Comparison of ENCODE assay signal across 13 cellular contexts in the genomic region with DNA sequence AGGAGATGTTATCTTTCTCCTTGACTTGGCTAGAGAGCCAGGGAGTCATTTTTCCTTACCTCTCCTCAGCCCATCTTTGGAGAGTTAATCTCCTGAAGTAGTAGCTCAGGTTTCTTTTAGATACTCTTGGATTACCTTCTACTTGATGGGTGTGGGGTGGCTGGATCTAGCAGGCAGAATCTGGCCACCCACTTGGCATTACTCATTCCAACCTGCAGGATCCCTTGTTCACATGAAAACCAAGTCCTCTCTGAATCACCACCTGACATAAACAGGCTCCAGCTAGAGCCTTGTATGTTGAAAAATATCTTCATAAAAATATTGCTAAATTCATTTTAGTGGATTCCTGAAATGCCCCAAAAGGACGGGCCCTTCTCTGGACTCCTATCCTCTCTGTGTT.
"Had no signal": no experiment of that assay in that cellular context is flagged by ENCODE, and none has a peak within 500 bp of the region (broad histone marks: within the 10 kb centered on the region; RNA-seq: fewer than 3 reads in every experiment).

No MANE protein-coding gene starts in this region.

- H3K27me3 ChIP-seq: cardiac muscle cell, gastroesophageal sphincter, pancreas had no signal

- H3K27ac Mint-ChIP-seq: activated naive CD8-positive, alpha-beta T cell treated with anti-CD3 and anti-CD28 coated beads, Interleukin-2, amount 10 ng/mL, durations not matched to agents 7 days and 5 days had no signal

- DNase-seq: activated CD4-positive, alpha-beta T cell treated with anti-CD3 and anti-CD28 coated beads, Interleukin-2, amount 50 U/mL, for 4 hours; activated CD4-positive, CD25-positive, alpha-beta regulatory T cell; activated gamma-delta T cell; activated naive CD8-positive, alpha-beta T cell treated with anti-CD3 and anti-CD28 coated beads, Interleukin-2, amount 10 ng/mL, durations not matched to agents 7 days and 5 days; activated T-cell treated with anti-CD3 and anti-CD28 coated beads, Interleukin-2, amount 50 U/mL, for 1 hour; aorta; left ventricle myocardium superior; pancreas; stimulated activated CD4-positive, alpha-beta T cell treated with anti-CD3 and anti-CD28 coated beads, Interleukin-4, amount 100 ng/mL, for 24 hours; T-helper 2 cell had no signal

- H3K4me3 ChIP-seq: cardiac muscle cell, gastroesophageal sphincter, pancreas had no signal

- ATAC-seq: gastroesophageal sphincter, left ventricle myocardium superior, pancreas had no signal

- H3K4me3 Mint-ChIP-seq: activated naive CD8-positive, alpha-beta T cell treated with anti-CD3 and anti-CD28 coated beads, Interleukin-2, amount 10 ng/mL, durations not matched to agents 7 days and 5 days; neural crest cell had no signal

- H3K36me3 Mint-ChIP-seq: activated naive CD8-positive, alpha-beta T cell treated with anti-CD3 and anti-CD28 coated beads, Interleukin-2, amount 10 ng/mL, durations not matched to agents 7 days and 5 days had no signal

- H3K36me3 ChIP-seq: cardiac muscle cell, gastroesophageal sphincter, pancreas had no signal

- H3K9me3 Mint-ChIP-seq: activated naive CD8-positive, alpha-beta T cell treated with anti-CD3 and anti-CD28 coated beads, Interleukin-2, amount 10 ng/mL, durations not matched to agents 7 days and 5 days; neural crest cell had no signal

- H3K4me1 ChIP-seq: gastroesophageal sphincter, pancreas had no signal

- H3K9me3 ChIP-seq: gastroesophageal sphincter, pancreas had no signal

- H3K27ac ChIP-seq: cardiac muscle cell, gastroesophageal sphincter, pancreas had no signal
